17 cellular contexts compared by ENCODE assay signal in genomic region chr2:8154936-8155335, GRCh38.
A peak's percentile ranks its signal among the peaks of the same experiment; 100 is the strongest.
DNase-seq lines count a peak whose midpoint lies in the region; ATAC-seq and TF ChIP-seq lines count a peak whose summit lies in the region.
"Had no signal": no experiment of that assay in that cellular context is flagged by ENCODE, and none has a peak within 500 bp of the region (broad histone marks: within the 10 kb centered on the region; RNA-seq: fewer than 3 reads in every experiment).

No MANE protein-coding gene starts in this region.

- CTCF ChIA-PET in mammary epithelial cell (lab: Charles Lee; ENCODE audit: low non-redundant PET): no interaction called here
- CTCF ChIA-PET in MCF 10A (lab: Yijun Ruan, JAX): no interaction called here

- POLR2A ChIA-PET in MCF 10A (lab: Yijun Ruan, JAX): no interaction called here

- intact Hi-C loops in mammary epithelial cell (cut with micrococcal nuclease) (no loop called here), MCF 10A (cut with micrococcal nuclease) (no loop called here)

- H3K9ac ChIP-seq in mammary epithelial cell (ENCODE audit: insufficient read depth, low read length): no peak overlapping the region
- peak overlapping the region; percentile 40 for H3K9ac ChIP-seq in mesenchymal stem cell (ENCODE audit: low read length)

- no peak overlapping the region for H3K23ac ChIP-seq in mesenchymal stem cell (ENCODE audit: low read length in 2 of 2)

- H3K4me2 ChIP-seq in mammary epithelial cell (ENCODE audit: insufficient read depth, low read depth, low read length) (no peak overlapping the region), mesenchymal stem cell (ENCODE audit: low read length, poor library complexity, severe bottlenecking) (no peak overlapping the region)
- H3K4me2 ChIP-seq: smooth muscle cell had no signal

- no peaks in the 10 kb centered on the region for H3K36me3 ChIP-seq in mammary epithelial cell (ENCODE audit: insufficient read depth, low read length)
- H3K36me3 ChIP-seq in mesenchymal stem cell (ENCODE audit: control insufficient read depth in 1 of 2, insufficient read depth in 2 of 2, low read depth in 1 of 2, low read length in 2 of 2): no peaks in the 10 kb centered on the region
- H3K36me3 ChIP-seq: gastrocnemius medialis had no signal

- H3K36me3 Mint-ChIP-seq in MCF 10A (ENCODE audit: insufficient read depth, unreplicated experiment): peaks cover 5% of the 10 kb centered on the region
- peaks cover 8% of the 10 kb centered on the region for H3K36me3 Mint-ChIP-seq in activated T-cell treated with anti-CD3 and anti-CD28 coated beads, Interleukin-2, amount 50 U/mL, for 24 hours (ENCODE audit: low read depth)
- H3K36me3 Mint-ChIP-seq: IgD-negative memory B cell had no signal

- H4K20me1 ChIP-seq in mammary epithelial cell (ENCODE audit: insufficient read depth, low read length): no peaks in the 10 kb centered on the region

- BruUV-seq in mammary epithelial cell (replicated peaks; lab: Mats Ljungman, UMichigan): no TSS peak
- BruUV-seq in MCF 10A (replicated peaks; lab: Mats Ljungman, UMichigan): no TSS peak

- no peaks in the 10 kb centered on the region for H3K4me1 Mint-ChIP-seq in MCF 10A (ENCODE audit: insufficient read depth, unreplicated experiment)
- H3K4me1 Mint-ChIP-seq in activated T-cell treated with anti-CD3 and anti-CD28 coated beads, Interleukin-2, amount 50 U/mL, for 24 hours (ENCODE audit: low read depth): peaks cover 36% of the 10 kb centered on the region

- H3K27me3 ChIP-seq in mammary epithelial cell (ENCODE audit: insufficient read depth, low read length): no peaks in the 10 kb centered on the region
- H3K27me3 ChIP-seq in mesenchymal stem cell (ENCODE audit: control insufficient read depth in 1 of 2, insufficient read depth in 1 of 2, low read length in 2 of 2): no peaks in the 10 kb centered on the region
- H3K27me3 ChIP-seq: gastrocnemius medialis had no signal

- H2AFZ ChIP-seq in mammary epithelial cell (ENCODE audit: low read depth, low read length): no peak overlapping the region
- H2AFZ ChIP-seq in mesenchymal stem cell (ENCODE audit: low read depth, low read length): no peak overlapping the region

- TF ChIP-seq CTCF in mammary epithelial cell (conservative IDR thresholded peaks at IDR 0.05 in 1 of 2, IDR thresholded peaks at IDR 0.05 in 1 of 2; ENCODE audit: extremely low read depth in 1 of 2, insufficient read depth in 1 of 2, low read depth in 1 of 2, low read length in 2 of 2): no peak
- no peak for TF ChIP-seq CTCF in MCF 10A (IDR thresholded peaks at IDR 0.05; ENCODE audit: unreplicated experiment)

- no peaks in the 10 kb centered on the region for H3K79me2 ChIP-seq in mammary epithelial cell (ENCODE audit: insufficient read depth, low read length)

- H4K8ac ChIP-seq in mesenchymal stem cell (ENCODE audit: low read length): no peak overlapping the region

- dilution Hi-C loops in mammary epithelial cell (cut with HindIII; ENCODE audit: low sequenced_read_pairs): no loop called here

- H3K27ac ChIP-seq in mammary epithelial cell (ENCODE audit: insufficient read depth, low read depth, low read length) (no peak overlapping the region), mesenchymal stem cell (ENCODE audit: low read length, poor library complexity, severe bottlenecking) (no peak overlapping the region)
- H3K27ac ChIP-seq: gastrocnemius medialis had no signal

- no peak overlapping the region for H2BK5ac ChIP-seq in mesenchymal stem cell (ENCODE audit: low read depth, low read length, poor library complexity, severe bottlenecking)

- no peak overlapping the region for H3K14ac ChIP-seq in mesenchymal stem cell (ENCODE audit: low read length in 2 of 2)

- H3K4me1 ChIP-seq in mammary epithelial cell (ENCODE audit: insufficient read depth, low read length): no peaks in the 10 kb centered on the region
- peaks cover 13% of the 10 kb centered on the region for H3K4me1 ChIP-seq in mesenchymal stem cell (ENCODE audit: control insufficient read depth, insufficient read depth, low read depth, low read length)
- H3K4me1 ChIP-seq: gastrocnemius medialis had no signal

- DNase-seq in mammary epithelial cell (peak; percentile 28), MCF 10A (ENCODE audit: unreplicated experiment) (no peak), mesenchymal stem cell (peak; percentile 56), stromal cell of bone marrow (ENCODE audit: low read depth) (peak; percentile 67), NCI-H2196 treated with DMSO at 0.1 percent for 48 hours (lab: John Stamatoyannopoulos, UW; ENCODE audit: unreplicated experiment) (no peak), 8988T (no peak)
- DNase-seq in activated T-cell treated with anti-CD3 and anti-CD28 coated beads, Interleukin-2, amount 50 U/mL, for 24 hours: peak; percentile 57
- DNase-seq: activated effector memory CD4-positive, alpha-beta T cell treated with anti-CD3 and anti-CD28 coated beads, Interleukin-2, amount 50 U/mL, for 16 hours; CD4-positive, CD25-positive, alpha-beta regulatory T cell; gastrocnemius medialis; H7; NCI-H2029 treated with DMSO at 0.1 percent for 48 hours had no signal

- no peak overlapping the region for H3K18ac ChIP-seq in mesenchymal stem cell (ENCODE audit: low read depth in 1 of 2, low read length in 2 of 2)

- no peak overlapping the region for H2BK15ac ChIP-seq in mesenchymal stem cell (ENCODE audit: low read depth, poor library complexity, severe bottlenecking)

- no peak overlapping the region for H2BK12ac ChIP-seq in mesenchymal stem cell (ENCODE audit: low read length in 2 of 2)

- H3K4me3 ChIP-seq in mammary epithelial cell (replicated peaks in 1 of 3; ENCODE audit: insufficient read depth in 1 of 3, low read depth in 2 of 3, low read length in 3 of 3) (no peak overlapping the region), mesenchymal stem cell (ENCODE audit: insufficient read depth in 1 of 2, low read depth in 1 of 2, low read length in 2 of 2) (no peak overlapping the region)
- H3K4me3 ChIP-seq: gastrocnemius medialis, smooth muscle cell had no signal

- H3K4ac ChIP-seq in mesenchymal stem cell (ENCODE audit: low read depth in 1 of 2, low read length in 2 of 2): no peak overlapping the region

- ATAC-seq in GM18907 (IDR thresholded peaks at IDR 0.05; ENCODE audit: unreplicated experiment): no peak
- ATAC-seq: gastrocnemius medialis had no signal

- WGBS in mammary epithelial cell (ENCODE audit: low coverage, missing lambda C conversion rate): 95% methylated on average over 6 of the region's 6 CpGs
- 61% methylated on average over 5 of the region's 6 CpGs for WGBS in mesenchymal stem cell

- no peak overlapping the region for H2BK120ac ChIP-seq in mesenchymal stem cell (ENCODE audit: low read depth, low read length)

- H3K9me3 Mint-ChIP-seq in MCF 10A (ENCODE audit: unreplicated experiment): peaks cover 24% of the 10 kb centered on the region
- peaks cover 22% of the 10 kb centered on the region for H3K9me3 Mint-ChIP-seq in activated T-cell treated with anti-CD3 and anti-CD28 coated beads, Interleukin-2, amount 50 U/mL, for 24 hours
- H3K9me3 Mint-ChIP-seq: neural crest cell had no signal

- in situ Hi-C loops in mammary epithelial cell (cut with MboI; ENCODE audit: low sequenced_read_pairs in 2 of 2): no loop called here

- no peak overlapping the region for H4K91ac ChIP-seq in mesenchymal stem cell (ENCODE audit: low read length)

- H3K4me3 Mint-ChIP-seq in MCF 10A (ENCODE audit: unreplicated experiment): no peak overlapping the region
- H3K4me3 Mint-ChIP-seq in activated T-cell treated with anti-CD3 and anti-CD28 coated beads, Interleukin-2, amount 50 U/mL, for 24 hours: no peak overlapping the region
- H3K4me3 Mint-ChIP-seq: CD4-positive, CD25-positive, alpha-beta regulatory T cell; IgD-negative memory B cell; neural crest cell; T-helper 1 cell treated with Interleukin-12 subunit alpha and Interleukin-12 subunit beta and Interleukin-4 antibody, amounts not matched to agents 30 μg/mL and 1 μg/mL, for 36 hours had no signal

- H3K27ac Mint-ChIP-seq in MCF 10A (ENCODE audit: low read depth, unreplicated experiment): no peak overlapping the region
- H3K27ac Mint-ChIP-seq in activated T-cell treated with anti-CD3 and anti-CD28 coated beads, Interleukin-2, amount 50 U/mL, for 24 hours: peak overlapping the region; percentile 94

- H3K79me1 ChIP-seq in mesenchymal stem cell (replicated peaks; ENCODE audit: low read length, poor library complexity, severe bottlenecking): no peaks in the 10 kb centered on the region

- no peaks in the 10 kb centered on the region for H3K27me3 Mint-ChIP-seq in MCF 10A (ENCODE audit: insufficient read depth, unreplicated experiment)
- no peaks in the 10 kb centered on the region for H3K27me3 Mint-ChIP-seq in activated T-cell treated with anti-CD3 and anti-CD28 coated beads, Interleukin-2, amount 50 U/mL, for 24 hours
- H3K27me3 Mint-ChIP-seq: CD4-positive, CD25-positive, alpha-beta regulatory T cell had no signal

- no peaks in the 10 kb centered on the region for H3K9me3 ChIP-seq in mammary epithelial cell (replicated peaks; ENCODE audit: insufficient read depth, low read length)
- H3K9me3 ChIP-seq in mesenchymal stem cell (ENCODE audit: control insufficient read depth, low read length): peaks cover 9% of the 10 kb centered on the region
- H3K9me3 ChIP-seq: gastrocnemius medialis had no signal

- H2AK5ac ChIP-seq in mesenchymal stem cell (ENCODE audit: low read length, severe bottlenecking): no peak overlapping the region

Comparison
In these comparisons a context has a peak if more than half of its experiments do, and no peak if none do; other contexts are left out.
1. DNase-seq: peak in mammary epithelial cell (single experiment), activated T-cell treated with anti-CD3 and anti-CD28 coated beads, Interleukin-2, amount 50 U/mL, for 24 hours (single experiment), mesenchymal stem cell (single experiment) and stromal cell of bone marrow (single experiment); none in MCF 10A (single experiment), NCI-H2196 treated with DMSO at 0.1 percent for 48 hours (single experiment) and 8988T (single experiment).